Comparison of ENCODE assay signal across 8 cellular contexts in the genomic region with DNA sequence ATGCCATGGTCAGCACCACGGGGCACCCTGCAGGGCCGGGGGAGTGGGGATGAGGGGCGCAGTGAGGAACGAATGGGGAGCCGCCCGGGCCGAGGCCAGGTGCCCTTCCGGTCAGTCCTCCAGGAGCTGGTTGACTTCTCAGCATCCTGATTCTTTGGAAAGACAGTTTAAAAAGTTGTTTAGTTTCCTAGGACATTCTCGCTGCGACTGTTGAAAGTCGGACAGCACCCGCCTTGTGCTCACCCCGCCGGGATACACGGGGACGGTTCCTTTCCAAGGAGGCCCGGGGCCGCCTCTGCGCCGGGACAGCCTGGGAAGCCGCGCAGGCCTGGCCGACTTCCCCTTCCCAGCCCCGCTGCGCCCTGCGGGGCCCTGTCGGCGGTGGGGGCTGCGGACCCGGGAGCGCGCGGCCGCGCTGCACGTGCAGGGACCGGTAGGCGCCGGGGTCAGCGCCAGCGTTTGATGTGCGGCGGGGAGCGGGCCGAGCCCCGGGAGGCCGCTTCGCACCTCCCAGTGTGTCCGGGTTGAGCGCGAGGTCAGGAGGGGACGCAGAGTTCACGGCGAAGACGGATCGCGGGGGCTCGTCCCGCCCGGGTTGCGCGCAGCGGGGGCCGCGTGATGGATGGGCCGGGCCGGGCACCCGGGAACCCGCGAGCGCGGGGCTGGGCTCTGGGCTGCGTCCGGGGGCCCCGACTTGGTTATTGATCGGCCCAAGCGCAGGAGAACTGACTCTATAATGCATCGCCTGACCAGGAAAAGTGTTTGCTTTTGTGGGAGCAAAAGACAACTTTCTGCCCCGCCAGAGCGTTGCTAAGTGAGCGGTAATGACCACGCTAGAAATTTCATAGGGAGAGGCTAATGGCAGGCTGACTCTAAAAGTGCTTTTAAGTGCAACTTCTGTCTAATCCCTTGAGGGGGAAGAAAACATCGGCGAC. TPM values are rescaled to one million over a fixed set of nuclear protein-coding genes. Genes with fewer than 3 reads are reported as not detected.
DNase-seq lines count a peak whose midpoint lies in the region; ATAC-seq and TF ChIP-seq lines count a peak whose summit lies in the region.

No MANE protein-coding gene starts in this region.

- no peaks in the 10 kb centered on the region for H3K9me2 ChIP-seq in neural cell (ENCODE audit: insufficient read depth, low read length)

- no peak for TF ChIP-seq RAD21 in neural cell (conservative IDR thresholded peaks at IDR 0.05)

- peaks cover 32% of the 10 kb centered on the region for H3K27me3 ChIP-seq in neural cell (ENCODE audit: insufficient read depth, low read depth, low read length)

- H3K4me3 ChIP-seq in AG10803 (ENCODE audit: low read length) (peak overlapping the region; percentile 50), fibroblast of villous mesenchyme (ENCODE audit: low read depth, low read length) (peak overlapping the region; percentile 43), neural cell (ENCODE audit: low read length) (peak overlapping the region; percentile 55)

- no peak overlapping the region for H3K4me2 ChIP-seq in neural cell (ENCODE audit: low read length)

- TF ChIP-seq CTCF in AG10803 (conservative IDR thresholded peaks at IDR 0.05; ENCODE audit: low read length) (no peak), fibroblast of villous mesenchyme (IDR thresholded peaks at IDR 0.05; ENCODE audit: insufficient read depth, low read depth, low read length) (no peak), neural cell (IDR thresholded peaks at IDR 0.05; ENCODE audit: poor library complexity, severe bottlenecking) (no peak)

- H3K9ac ChIP-seq in neural cell (ENCODE audit: low read length): no peak overlapping the region

- H2AFZ ChIP-seq in neural cell (ENCODE audit: low read depth, low read length): no peak overlapping the region

- H4K20me1 ChIP-seq in neural cell (ENCODE audit: insufficient read depth): no peaks in the 10 kb centered on the region

- H3K79me2 ChIP-seq in neural cell (replicated peaks; ENCODE audit: insufficient read depth, low read length): no peaks in the 10 kb centered on the region

- H3K9me3 ChIP-seq in neural cell (ENCODE audit: low read length): peaks cover 3% of the 10 kb centered on the region

- H3K27ac ChIP-seq in neural cell (ENCODE audit: low read length): no peak overlapping the region

- no peaks in the 10 kb centered on the region for H3K36me3 ChIP-seq in neural cell (ENCODE audit: insufficient read depth, low read length)

- ATAC-seq in GM18520 (IDR thresholded peaks at IDR 0.05; ENCODE audit: unreplicated experiment): no peak

- no peak for TF ChIP-seq EP300 in neural cell (conservative IDR thresholded peaks at IDR 0.05; ENCODE audit: poor library complexity, severe bottlenecking)

- H3F3A ChIP-seq in neural cell (ENCODE audit: insufficient read depth, low read length, poor library complexity, severe bottlenecking): no peaks in the 10 kb centered on the region

- peak; percentile 18 for DNase-seq in AG10803 (ENCODE audit: low read depth)
- DNase-seq in RPMI7951 (ENCODE audit: low read depth): peak; percentile 43
- DNase-seq in fibroblast of villous mesenchyme (ENCODE audit: low read depth): peak; percentile 24
- DNase-seq in NCI-H82 treated with DMSO at 0.1 percent for 48 hours (lab: John Stamatoyannopoulos, UW; ENCODE audit: unreplicated experiment): no peak
- DNase-seq in NCI-H2029 (lab: John Stamatoyannopoulos, UW): no peak
- DNase-seq in glomerular visceral epithelial cell (ENCODE audit: extremely low spot score): no peak

TF ChIP-seq in neural cell, 6 proteins besides CTCF, POLR2A, EP300 and RAD21:
- TF ChIP-seq TAF1 (IDR thresholded peaks at IDR 0.05; ENCODE audit: low read depth): no peak
- TF ChIP-seq MXI1 (conservative IDR thresholded peaks at IDR 0.05; ENCODE audit: poor library complexity, severe bottlenecking): no peak
- no peak for TF ChIP-seq POLR2AphosphoS5 (IDR thresholded peaks at IDR 0.05)
- no peak for TF ChIP-seq EZH2 (IDR thresholded peaks at IDR 0.05; ENCODE audit: borderline replicate concordance, insufficient read depth, low read length, poor library complexity, severe bottlenecking)
- TF ChIP-seq, protein P1, sequence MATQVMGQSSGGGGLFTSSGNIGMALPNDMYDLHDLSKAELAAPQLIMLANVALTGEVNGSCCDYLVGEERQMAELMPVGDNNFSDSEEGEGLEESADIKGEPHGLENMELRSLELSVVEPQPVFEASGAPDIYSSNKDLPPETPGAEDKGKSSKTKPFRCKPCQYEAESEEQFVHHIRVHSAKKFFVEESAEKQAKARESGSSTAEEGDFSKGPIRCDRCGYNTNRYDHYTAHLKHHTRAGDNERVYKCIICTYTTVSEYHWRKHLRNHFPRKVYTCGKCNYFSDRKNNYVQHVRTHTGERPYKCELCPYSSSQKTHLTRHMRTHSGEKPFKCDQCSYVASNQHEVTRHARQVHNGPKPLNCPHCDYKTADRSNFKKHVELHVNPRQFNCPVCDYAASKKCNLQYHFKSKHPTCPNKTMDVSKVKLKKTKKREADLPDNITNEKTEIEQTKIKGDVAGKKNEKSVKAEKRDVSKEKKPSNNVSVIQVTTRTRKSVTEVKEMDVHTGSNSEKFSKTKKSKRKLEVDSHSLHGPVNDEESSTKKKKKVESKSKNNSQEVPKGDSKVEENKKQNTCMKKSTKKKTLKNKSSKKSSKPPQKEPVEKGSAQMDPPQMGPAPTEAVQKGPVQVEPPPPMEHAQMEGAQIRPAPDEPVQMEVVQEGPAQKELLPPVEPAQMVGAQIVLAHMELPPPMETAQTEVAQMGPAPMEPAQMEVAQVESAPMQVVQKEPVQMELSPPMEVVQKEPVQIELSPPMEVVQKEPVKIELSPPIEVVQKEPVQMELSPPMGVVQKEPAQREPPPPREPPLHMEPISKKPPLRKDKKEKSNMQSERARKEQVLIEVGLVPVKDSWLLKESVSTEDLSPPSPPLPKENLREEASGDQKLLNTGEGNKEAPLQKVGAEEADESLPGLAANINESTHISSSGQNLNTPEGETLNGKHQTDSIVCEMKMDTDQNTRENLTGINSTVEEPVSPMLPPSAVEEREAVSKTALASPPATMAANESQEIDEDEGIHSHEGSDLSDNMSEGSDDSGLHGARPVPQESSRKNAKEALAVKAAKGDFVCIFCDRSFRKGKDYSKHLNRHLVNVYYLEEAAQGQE (IDR thresholded peaks at IDR 0.05; ENCODE audit: borderline replicate concordance): no peak
- no peak for TF ChIP-seq SMC3 (conservative IDR thresholded peaks at IDR 0.05; ENCODE audit: poor library complexity)
TF ChIP-seq in neural cell: peak in this region for 0.

RNA-seq across cellular contexts. Expression of a gene that starts 28.0 kb away (rescaled TPM):
- total RNA-seq in RPMI7951 (2014; rRNA removed; shearing (Covaris generic)): not detected in 2 replicates
- total RNA-seq in fibroblast of villous mesenchyme: not detected in 2 replicates
- not detected in 2 replicates for polyA plus RNA-seq in neural cell
- not detected in 2 replicates for polyA minus RNA-seq in neural cell

Comparison
In these comparisons a context has a peak if more than half of its experiments do, and no peak if none do; other contexts are left out.
1. DNase-seq: peak in AG10803 (single experiment), RPMI7951 (single experiment) and fibroblast of villous mesenchyme (single experiment); none in NCI-H82 treated with DMSO at 0.1 percent for 48 hours (single experiment), NCI-H2029 (single experiment) and glomerular visceral epithelial cell (single experiment).
2. Peak in every context shown above with its lines, with median percentiles within 50 percentile points of each other: H3K4me3 ChIP-seq.